Comparison of ENCODE assay signal across 29 cellular contexts in genomic region chr3:34582054-34582453, GRCh38.
DNase-seq lines count a peak whose midpoint lies in the region; ATAC-seq and TF ChIP-seq lines count a peak whose summit lies in the region.
"Had no signal": no experiment of that assay in that cellular context is flagged by ENCODE, and none has a peak within 500 bp of the region (broad histone marks: within the 10 kb centered on the region; RNA-seq: fewer than 3 reads in every experiment).

No MANE protein-coding gene starts in this region.

- H3K4me3 Mint-ChIP-seq in WTC11 = no peak overlapping the region
- H3K4me3 Mint-ChIP-seq: activated CD4-positive, alpha-beta T cell treated with anti-CD3 and anti-CD28 coated beads, Interleukin-2, amount 10 ng/mL, durations not matched to agents 24 days and 14 days; neural crest cell; stimulated activated naive B cell treated with anti-CD40 and anti-IgM and Interleukin-4, amounts not matched to agents 10 μg/mL and 1 μg/mL and 100 μg/mL, for 72 hours; type B pancreatic cell had no signal

- CTCF ChIA-PET in WTC11 (lab: Charles Lee) = interaction anchor here (0.8 kb wide), 1 partner anchor 102 kb away, joined by 3 read pairs; no protein-coding TSS in a partner anchor

- H3K27ac Mint-ChIP-seq in WTC11 = no peak overlapping the region
- H3K27ac Mint-ChIP-seq: activated CD4-positive, alpha-beta T cell treated with anti-CD3 and anti-CD28 coated beads, Interleukin-2, amount 10 ng/mL, durations not matched to agents 24 days and 14 days; activated naive CD4-positive, alpha-beta T cell treated with anti-CD3 and anti-CD28 coated beads, Interleukin-2, amount 50 U/mL, for 72 hours; stimulated activated naive B cell treated with anti-CD40 and anti-IgM and Interleukin-4, amounts not matched to agents 10 μg/mL and 1 μg/mL and 100 μg/mL, for 72 hours; type B pancreatic cell had no signal

- POLR2A ChIA-PET in WTC11 (lab: Charles Lee) = no interaction called here

- H3K9me3 Mint-ChIP-seq in WTC11 = peaks cover 30% of the 10 kb centered on the region
- H3K9me3 Mint-ChIP-seq: activated CD4-positive, alpha-beta T cell treated with anti-CD3 and anti-CD28 coated beads, Interleukin-2, amount 10 ng/mL, durations not matched to agents 24 days and 14 days; type B pancreatic cell had no signal

- H3K27me3 Mint-ChIP-seq in WTC11 (ENCODE audit: low read depth) = no peaks in the 10 kb centered on the region; the same call in 1 of the 2 replicates
- H3K27me3 Mint-ChIP-seq: activated CD4-positive, alpha-beta T cell treated with anti-CD3 and anti-CD28 coated beads, Interleukin-2, amount 10 ng/mL, durations not matched to agents 24 days and 14 days; stimulated activated naive B cell treated with anti-CD40 and anti-IgM and Interleukin-4, amounts not matched to agents 10 μg/mL and 1 μg/mL and 100 μg/mL, for 72 hours; type B pancreatic cell had no signal

- H3K4me1 Mint-ChIP-seq in WTC11 = no peaks in the 10 kb centered on the region
- H3K4me1 Mint-ChIP-seq: activated CD4-positive, alpha-beta T cell treated with anti-CD3 and anti-CD28 coated beads, Interleukin-2, amount 10 ng/mL, durations not matched to agents 24 days and 14 days; neural crest cell; stimulated activated naive B cell treated with anti-CD40 and anti-IgM and Interleukin-4, amounts not matched to agents 10 μg/mL and 1 μg/mL and 100 μg/mL, for 72 hours had no signal

- no peak overlapping the region for H3K27ac ChIP-seq in foreskin keratinocyte
- H3K27ac ChIP-seq: breast epithelium, HL-60, KMS-11, left lung, ovary had no signal

- H3K36me3 Mint-ChIP-seq in WTC11 = peaks cover 21% of the 10 kb centered on the region
- H3K36me3 Mint-ChIP-seq: activated naive CD4-positive, alpha-beta T cell treated with anti-CD3 and anti-CD28 coated beads, Interleukin-2, amount 50 U/mL, for 72 hours; stimulated activated naive B cell treated with anti-CD40 and anti-IgM and Interleukin-4, amounts not matched to agents 10 μg/mL and 1 μg/mL and 100 μg/mL, for 72 hours; type B pancreatic cell had no signal

- TF ChIP-seq CTCF in WTC11 (IDR thresholded peaks at IDR 0.05) = no peak
- TF ChIP-seq CTCF in foreskin keratinocyte (conservative IDR thresholded peaks at IDR 0.05) = no peak

- peak; percentile 57 for ATAC-seq in WTC11
- no peak for ATAC-seq in foreskin keratinocyte
- ATAC-seq: activated naive CD4-positive, alpha-beta T cell treated with anti-CD3 and anti-CD28 coated beads, Interleukin-2, amount 50 U/mL, for 72 hours; left lung; Panc1; stimulated activated naive B cell treated with anti-CD40 and anti-IgM and Interleukin-4, amounts not matched to agents 10 μg/mL and 1 μg/mL and 100 μg/mL, for 72 hours had no signal

- H3K4me1 ChIP-seq in foreskin keratinocyte = no peaks in the 10 kb centered on the region
- H3K4me1 ChIP-seq: breast epithelium, left lung had no signal

- no peaks in the 10 kb centered on the region for H3K27me3 ChIP-seq in foreskin keratinocyte
- H3K27me3 ChIP-seq: breast epithelium, left lung, ovary had no signal

- peak; percentile 0 for DNase-seq in DMS79 (lab: John Stamatoyannopoulos, UW)
- DNase-seq in DMS79 treated with DMSO at 0.1 percent for 48 hours (lab: John Stamatoyannopoulos, UW) = no peak
- peak; percentile 3 for DNase-seq in HT1080 (ENCODE audit: low read depth)
- no peak for DNase-seq in WTC11 (ENCODE audit: low spot score)
- peak; percentile 38 for DNase-seq in myocyte (ENCODE audit: low read depth)
- no peak for DNase-seq in foreskin keratinocyte
- DNase-seq in anterior cingulate cortex (lab: John Stamatoyannopoulos, UW) = no peak
- no peak for DNase-seq in stimulated activated CD4-positive, alpha-beta T cell treated with anti-CD3 and anti-CD28 coated beads, Interleukin-2, amount 100 ng/mL, for 48 hours
- DNase-seq: 8988T; activated CD4-positive, alpha-beta T cell treated with anti-CD3 and anti-CD28 coated beads, Interleukin-2, amount 10 ng/mL, durations not matched to agents 24 days and 14 days; activated CD8-positive, alpha-beta memory T cell treated with anti-CD3 and anti-CD28 coated beads for 24 hours; activated T-cell treated with anti-CD3 and anti-CD28 coated beads for 4 hours; amygdala; H7; left lung; mesenchymal stem cell; NCI-H1436 treated with DMSO at 0.1 percent for 48 hours; NCI-H510A treated with DMSO at 0.1 percent for 48 hours; ovary; SHP77; stimulated activated naive B cell treated with anti-CD40 and anti-IgM and Interleukin-4, amounts not matched to agents 10 μg/mL and 1 μg/mL and 100 μg/mL, for 72 hours; substantia nigra had no signal

TF ChIP-seq in WTC11, 78 proteins besides CTCF, POLR2A, EP300 and RAD21:
- no peak for TF ChIP-seq ATF6 (CRISPR knock-in tag; IDR thresholded peaks at IDR 0.05)
- TF ChIP-seq USF1 (CRISPR knock-in tag; IDR thresholded peaks at IDR 0.05) = no peak
- no peak for TF ChIP-seq JUN (CRISPR knock-in tag; IDR thresholded peaks at IDR 0.05)
- TF ChIP-seq ZNF138 (CRISPR knock-in tag; conservative IDR thresholded peaks at IDR 0.05) = no peak
- TF ChIP-seq ELF4 (CRISPR knock-in tag; IDR thresholded peaks at IDR 0.05; ENCODE audit: low read depth) = no peak
- TF ChIP-seq ATF1 (CRISPR knock-in tag; IDR thresholded peaks at IDR 0.05) = no peak
- no peak for TF ChIP-seq TCF7 (CRISPR knock-in tag; IDR thresholded peaks at IDR 0.05; ENCODE audit: low read depth)
- TF ChIP-seq MYBL2 (CRISPR knock-in tag; IDR thresholded peaks at IDR 0.05) = no peak
- TF ChIP-seq ZNF423 (CRISPR knock-in tag; IDR thresholded peaks at IDR 0.05) = no peak
- no peak for TF ChIP-seq E2F5 (CRISPR knock-in tag; IDR thresholded peaks at IDR 0.05)

Comparison
In these comparisons a context has a peak if more than half of its experiments do, and no peak if none do; other contexts are left out.
1. DNase-seq: peak in DMS79 (single experiment), HT1080 (single experiment) and myocyte (single experiment); none in DMS79 treated with DMSO at 0.1 percent for 48 hours (single experiment), WTC11 (single experiment), foreskin keratinocyte (0 of 2), anterior cingulate cortex (0 of 58) and stimulated activated CD4-positive, alpha-beta T cell treated with anti-CD3 and anti-CD28 coated beads, Interleukin-2, amount 100 ng/mL, for 48 hours (0 of 2).